Comparison of ENCODE assay signal across 25 cellular contexts in genomic region chrX:151702741-151703352, GRCh38. TPM values are rescaled to one million over a fixed set of nuclear protein-coding genes. Genes with fewer than 3 reads are reported as not detected.
"Had no signal": no experiment of that assay in that cellular context is flagged by ENCODE, and none has a peak within 500 bp of the region (broad histone marks: within the 10 kb centered on the region; RNA-seq: fewer than 3 reads in every experiment).

No MANE protein-coding gene starts in this region.

- H3K4me1 Mint-ChIP-seq: central memory CD8-positive, alpha-beta T cell had no signal

- ATAC-seq: esophagus mucosa, left colon had no signal

- H3K9me3 Mint-ChIP-seq: central memory CD8-positive, alpha-beta T cell had no signal

- H3K27me3 Mint-ChIP-seq: central memory CD8-positive, alpha-beta T cell had no signal

- H3K36me3 ChIP-seq: breast epithelium, gastrocnemius medialis, neutrophil, sigmoid colon, stomach, thoracic aorta, transverse colon had no signal

- H3K4me3 Mint-ChIP-seq: central memory CD8-positive, alpha-beta T cell had no signal

- H3K27me3 ChIP-seq: gastrocnemius medialis, neutrophil, sigmoid colon, transverse colon had no signal

- H3K4me1 ChIP-seq: breast epithelium, sigmoid colon, stomach, transverse colon had no signal

- H3K27ac ChIP-seq: breast epithelium, gastrocnemius medialis, neutrophil, sigmoid colon, skin epidermis, stomach, thoracic aorta, transverse colon had no signal

- H3K4me3 ChIP-seq: breast epithelium, sigmoid colon, skin epidermis, stomach, thoracic aorta, transverse colon had no signal

- H3K9me3 ChIP-seq: breast epithelium, gastrocnemius medialis, neutrophil, sigmoid colon, stomach, thoracic aorta, transverse colon had no signal

- DNase-seq: cortex of kidney; effector memory CD4-positive, alpha-beta T cell; kidney; left colon; mammary epithelial cell; midbrain; sigmoid colon; stimulated activated CD4-positive, alpha-beta T cell treated with anti-CD3 and anti-CD28 coated beads, Interleukin-2, amount 100 ng/mL, for 24 hours; stimulated activated CD4-positive, alpha-beta T cell treated with anti-CD3 and anti-CD28 coated beads, Interleukin-4, amount 100 ng/mL, for 4 hours; stimulated activated naive CD4-positive, alpha-beta T cell; substantia nigra; transverse colon had no signal

RNA-seq across cellular contexts. Expression of gene PRRG3, which starts 7.6 kb away (rescaled TPM):
- total RNA-seq: esophagus mucosa, fibroblast of villous mesenchyme, mammary epithelial cell had no signal
- polyA plus RNA-seq: mammary epithelial cell, neural cell had no signal

RNA-seq across cellular contexts. Expression of gene FATE1, which starts 13.0 kb away (rescaled TPM):
- total RNA-seq: breast epithelium, esophagus mucosa, fibroblast of villous mesenchyme, gastrocnemius medialis, kidney, left colon, mammary epithelial cell, osteoblast, sigmoid colon, stomach, thoracic aorta, transverse colon, ureter had no signal
- polyA plus RNA-seq: mammary epithelial cell, neural cell had no signal

RNA-seq across cellular contexts. Expression of gene CNGA2, which starts 31.7 kb away (rescaled TPM):
- total RNA-seq: breast epithelium, esophagus mucosa, fibroblast of villous mesenchyme, gastrocnemius medialis, kidney, left colon, lower leg skin, mammary epithelial cell, osteoblast, sigmoid colon, stomach, thoracic aorta, transverse colon, ureter had no signal
- polyA plus RNA-seq: mammary epithelial cell, neural cell, stomach had no signal
